14 cellular contexts compared by ENCODE assay signal in genomic region chrX:70087857-70088256, GRCh38. TPM values are rescaled to one million over a fixed set of nuclear protein-coding genes. Genes with fewer than 3 reads are reported as not detected.
A peak's percentile ranks its signal among the peaks of the same experiment; 100 is the strongest.
DNase-seq lines count a peak whose midpoint lies in the region; ATAC-seq and TF ChIP-seq lines count a peak whose summit lies in the region.
"Had no signal": no experiment of that assay in that cellular context is flagged by ENCODE, and none has a peak within 500 bp of the region (broad histone marks: within the 10 kb centered on the region; RNA-seq: fewer than 3 reads in every experiment).

No MANE protein-coding gene starts in this region.

- peaks cover 0 to 5% of the 10 kb centered on the region in 2 donors for H3K4me1 ChIP-seq in right atrium auricular region
- H3K4me1 ChIP-seq in SJCRH30: no peaks in the 10 kb centered on the region
- H3K4me1 ChIP-seq in thyroid gland: peaks cover 11 to 17% of the 10 kb centered on the region in 2 donors
- H3K4me1 ChIP-seq: Peyer's patch had no signal

- H3K27me3 ChIP-seq in right atrium auricular region (no peaks in the 10 kb centered on the region), SJCRH30 (no peaks in the 10 kb centered on the region), thyroid gland (no peaks in the 10 kb centered on the region)
- H3K27me3 ChIP-seq: gastroesophageal sphincter, Peyer's patch had no signal

- H3K4me3 ChIP-seq in right atrium auricular region: no peak overlapping the region
- no peak overlapping the region for H3K4me3 ChIP-seq in SJCRH30
- no peak overlapping the region for H3K4me3 ChIP-seq in fibroblast of villous mesenchyme (ENCODE audit: low read depth, low read length)
- H3K4me3 ChIP-seq in thyroid gland (replicated peaks in 1 of 3): no peak overlapping the region
- H3K4me3 ChIP-seq: gastroesophageal sphincter, Peyer's patch, thoracic aorta had no signal

- H3K27ac ChIP-seq in right atrium auricular region (peak overlapping the region in 1 of 2 donors; percentile 35), SJCRH30 (no peak overlapping the region), thyroid gland (peak overlapping the region; percentile 30 to 60 (median 42))
- H3K27ac ChIP-seq: gastroesophageal sphincter, Peyer's patch, thoracic aorta had no signal

- 29 to 40% methylated on average over 3 of the region's 3 CpGs for WGBS in thyroid gland, 2 donors

- no peaks in the 10 kb centered on the region for H3K36me3 ChIP-seq in right atrium auricular region
- H3K36me3 ChIP-seq in SJCRH30: no peaks in the 10 kb centered on the region
- H3K36me3 ChIP-seq in thyroid gland: no peaks in the 10 kb centered on the region
- H3K36me3 ChIP-seq: gastroesophageal sphincter, Peyer's patch, thoracic aorta had no signal

- no peak for TF ChIP-seq POLR2A in thyroid gland (IDR thresholded peaks at IDR 0.05)

- peak; percentile 70 for ATAC-seq in Right ventricle myocardium superior (ENCODE audit: poor library complexity)
- ATAC-seq in HG03442 (IDR thresholded peaks at IDR 0.05; ENCODE audit: unreplicated experiment): no peak
- ATAC-seq in HG03196 (IDR thresholded peaks at IDR 0.05; ENCODE audit: unreplicated experiment): no peak
- no peak for ATAC-seq in sciatic nerve
- ATAC-seq: gastroesophageal sphincter had no signal

- DNase-seq in Right ventricle myocardium superior: no peak
- DNase-seq in right atrium auricular region (ENCODE audit: low spot score): no peak
- peak; percentile 19 to 50 for DNase-seq in SJCRH30
- peak; percentile 41 for DNase-seq in fibroblast of villous mesenchyme (ENCODE audit: low read depth)
- DNase-seq in thyroid gland: peak; percentile 4 to 8
- DNase-seq in sciatic nerve (ENCODE audit: low spot score): no peak
- DNase-seq: NCI-H1048, Peyer's patch, posterior cingulate gyrus had no signal

- TF ChIP-seq CTCF in right atrium auricular region (IDR thresholded peaks at IDR 0.05) (no peak), fibroblast of villous mesenchyme (IDR thresholded peaks at IDR 0.05; ENCODE audit: insufficient read depth, low read depth, low read length) (no peak), thyroid gland (IDR thresholded peaks at IDR 0.05) (no peak)

- intact Hi-C loops in Right ventricle myocardium superior (cut with DNase I): no loop called here
- intact Hi-C loops in thyroid gland (cut with DNase I): no loop called here
- intact Hi-C loops in sciatic nerve (cut with DNase I): no loop called here

- H3K9me3 ChIP-seq in right atrium auricular region (no peaks in the 10 kb centered on the region), SJCRH30 (replicated peaks) (no peaks in the 10 kb centered on the region), thyroid gland (no peaks in the 10 kb centered on the region)
- H3K9me3 ChIP-seq: gastroesophageal sphincter, Peyer's patch, thoracic aorta had no signal

RNA-seq across cellular contexts. Expression of gene OTUD6A, which starts 25.6 kb away (rescaled TPM):
- total RNA-seq in Right ventricle myocardium superior: not detected
- total RNA-seq in right atrium auricular region: not detected
- not detected in 2 replicates for total RNA-seq in SJCRH30 (2014; rRNA removed; shearing (Covaris generic))
- total RNA-seq in fibroblast of villous mesenchyme: not detected in 2 replicates
- total RNA-seq in thyroid gland: not detected
- not detected for total RNA-seq in sciatic nerve
- total RNA-seq: gastroesophageal sphincter, liver, Peyer's patch, thoracic aorta had no signal

RNA-seq across cellular contexts. Expression of gene AWAT2, which starts 38.1 kb away (rescaled TPM):
- total RNA-seq in Right ventricle myocardium superior: not detected
- not detected for total RNA-seq in right atrium auricular region
- not detected in 2 replicates for total RNA-seq in SJCRH30 (2014; rRNA removed; shearing (Covaris generic))
- total RNA-seq in fibroblast of villous mesenchyme: not detected in 2 replicates
- not detected for total RNA-seq in thyroid gland
- not detected for total RNA-seq in sciatic nerve
- total RNA-seq: gastroesophageal sphincter, liver, Peyer's patch, thoracic aorta had no signal

RNA-seq across cellular contexts. Expression of gene IGBP1, which starts 45.4 kb away (rescaled TPM):
- 52.7 TPM for total RNA-seq in Right ventricle myocardium superior
- total RNA-seq in right atrium auricular region: 10 to 100 TPM; 47.1 to 50.4 TPM
- 62.1 and 66.4 TPM in 2 replicates for total RNA-seq in SJCRH30 (2014; rRNA removed; shearing (Covaris generic))
- 58.7 and 60.9 TPM in 2 replicates for total RNA-seq in fibroblast of villous mesenchyme
- total RNA-seq in thyroid gland: 10 to 100 TPM; 63.5 to 96.7 (median 80.7) TPM
- total RNA-seq in sciatic nerve: 44.0 TPM

Comparison
In these comparisons a context has a peak if more than half of its experiments do, and no peak if none do; other contexts are left out.
1. DNase-seq: peak in SJCRH30 (2 of 2), fibroblast of villous mesenchyme (single experiment) and thyroid gland (2 of 2); none in Right ventricle myocardium superior (single experiment), right atrium auricular region (single experiment) and sciatic nerve (single experiment).